ENCODE assay signal across 8 cellular contexts in the genomic region with DNA sequence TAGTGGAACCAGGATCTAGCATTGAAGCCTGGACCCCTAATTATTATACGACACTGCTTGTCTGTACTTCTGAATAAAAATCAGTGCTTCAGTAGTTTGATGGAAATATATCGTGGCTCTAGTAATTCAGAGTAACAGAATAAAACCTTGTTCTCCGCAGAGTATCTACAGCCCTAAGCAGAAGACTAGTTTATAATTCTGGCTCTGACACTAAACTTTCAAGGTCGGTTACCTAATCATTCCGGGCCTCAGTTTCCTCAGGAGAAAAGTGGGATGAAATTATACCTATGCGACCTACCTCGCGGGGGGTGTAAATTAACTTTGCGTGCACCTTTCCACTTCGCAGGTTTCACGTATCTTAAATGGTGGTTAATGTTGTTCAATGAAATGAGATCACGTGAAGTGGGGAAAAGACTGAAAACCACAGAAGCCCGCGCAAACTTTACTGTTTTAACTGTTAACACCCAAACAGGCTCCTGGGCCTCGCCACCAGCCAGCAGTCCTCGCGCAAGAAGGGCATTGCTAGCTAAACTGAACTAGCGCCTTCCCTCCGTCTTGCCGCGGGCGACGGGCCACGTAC. TPM values are rescaled to one million over a fixed set of nuclear protein-coding genes. Genes with fewer than 3 reads are reported as not detected.
DNase-seq lines count a peak whose midpoint lies in the region; ATAC-seq, FAIRE-seq and TF ChIP-seq lines count a peak whose summit lies in the region.

No MANE protein-coding gene starts in this region.

- intact Hi-C loops in OCI-LY7 (cut with micrococcal nuclease; ENCODE audit: unreplicated experiment) (loop anchor here (1.0 to 10.0 kb wide), 3 partner anchors 43 to 824 kb away; a partner anchor contains a TSS), ovary (cut with DNase I) (loop anchor here in 2 of 4 donors (1.0 to 2.0 kb wide), 2 partner anchors 42 to 43 kb away; a partner anchor contains a TSS)

- H3K9me3 ChIP-seq in OCI-LY7 (ENCODE audit: low read length) (peaks cover 12% of the 10 kb centered on the region; the same call in 1 of the 2 replicates), endocrine pancreas (ENCODE audit: control insufficient read depth, low read length) (no peaks in the 10 kb centered on the region), ovary (no peaks in the 10 kb centered on the region)

- no peak for DNase-seq in GM12892 (ENCODE audit: insufficient read length)
- DNase-seq in OCI-LY7 (ENCODE audit: low spot score) = no peak
- no peak for DNase-seq in ovary
- DNase-seq in 8988T = no peak

- TF ChIP-seq CTCF in OCI-LY7 (conservative IDR thresholded peaks at IDR 0.05; ENCODE audit: low read length) (no peak), ovary (IDR thresholded peaks at IDR 0.05) (no peak)

- peak overlapping the region; percentile 75 for H3K4me2 ChIP-seq in OCI-LY7 (ENCODE audit: low read length)

- H3K4me1 ChIP-seq in OCI-LY7 (ENCODE audit: insufficient read depth, low read length, poor library complexity, severe bottlenecking) (peaks cover 26% of the 10 kb centered on the region), endocrine pancreas (ENCODE audit: control insufficient read depth, insufficient read depth, low read length) (peaks cover 31% of the 10 kb centered on the region), ovary (ENCODE audit: insufficient read depth) (peaks cover 2% of the 10 kb centered on the region)

- no peaks in the 10 kb centered on the region for H3K27me3 ChIP-seq in endocrine pancreas (ENCODE audit: control insufficient read depth, insufficient read depth, low read length)
- H3K27me3 ChIP-seq in ovary = no peaks in the 10 kb centered on the region

- no peak for TF ChIP-seq POLR2A in GM12892 (IDR thresholded peaks at IDR 0.05; ENCODE audit: low read depth, low read length)
- TF ChIP-seq POLR2A in ovary (IDR thresholded peaks at IDR 0.05) = no peak

- TF ChIP-seq EP300 in ovary (IDR thresholded peaks at IDR 0.05) = no peak

- H3K9ac ChIP-seq in endocrine pancreas (ENCODE audit: control insufficient read depth, insufficient read depth, low read length) = peak overlapping the region; percentile 21

- POLR2A ChIA-PET in OCI-LY7 (lab: Charles Lee) = interaction anchor here (0.8 to 2.5 kb wide), 9 partner anchors 17 to 75 kb away, joined by 3 to 24 read pairs (median 5); a partner anchor contains a TSS

- H3K4me3 ChIP-seq in OCI-LY7 (ENCODE audit: low read depth, low read length, poor library complexity, severe bottlenecking) (peak overlapping the region; percentile 81), endocrine pancreas (ENCODE audit: control insufficient read depth, insufficient read depth, low read length) (peak overlapping the region; percentile 96), ovary (peak overlapping the region; percentile 92)

- H4K20me1 ChIP-seq in OCI-LY7 (ENCODE audit: insufficient read depth, low read length) = peaks cover 7% of the 10 kb centered on the region; the same call in 1 of the 2 replicates

- H3K79me2 ChIP-seq in OCI-LY7 (ENCODE audit: insufficient read depth, low read depth, low read length) = peaks cover 74% of the 10 kb centered on the region

- peak overlapping the region; percentile 52; the same call in 1 of the 2 replicates for H2AFZ ChIP-seq in OCI-LY7 (ENCODE audit: low read length)

- peak; percentile 14 for FAIRE-seq in GM12892 (lab: Jason Lieb, UNC)

- peaks cover 62% of the 10 kb centered on the region for H3K36me3 ChIP-seq in OCI-LY7 (ENCODE audit: insufficient read depth, low read length)
- no peaks in the 10 kb centered on the region for H3K36me3 ChIP-seq in endocrine pancreas (ENCODE audit: control insufficient read depth, insufficient read depth, low read length)
- no peaks in the 10 kb centered on the region for H3K36me3 ChIP-seq in ovary

- CTCF ChIA-PET in OCI-LY7 (lab: Charles Lee; ENCODE audit: unreplicated experiment) = no interaction called here

- no peak for ATAC-seq in GM21447 (IDR thresholded peaks at IDR 0.05; ENCODE audit: unreplicated experiment)
- ATAC-seq in HG02759 (IDR thresholded peaks at IDR 0.05; ENCODE audit: unreplicated experiment) = no peak
- ATAC-seq in GM21381 (IDR thresholded peaks at IDR 0.05; ENCODE audit: unreplicated experiment) = no peak

- 11 to 16% (median 14%) methylated on average over 23 to 24 of the region's 24 CpGs for WGBS in ovary, 3 donors

- H3K27ac ChIP-seq in OCI-LY7 (ENCODE audit: low read depth, low read length, poor library complexity, severe bottlenecking) (peak overlapping the region; percentile 89), ovary (peak overlapping the region; percentile 85)

- no peaks in the 10 kb centered on the region for H3K9me2 ChIP-seq in OCI-LY7 (ENCODE audit: insufficient read depth, low read length)

- TSS peak; percentile 68 for BruUV-seq in OCI-LY7 (replicated peaks; lab: Mats Ljungman, UMichigan)

RNA-seq across cellular contexts. Expression of a gene that starts 0.6 kb away (rescaled TPM):
- 15.8 TPM for polyA plus RNA-seq in GM12892 (2012; ENCODE audit: missing spikeins)
- 23.5 and 24.2 TPM in 2 replicates for total RNA-seq in OCI-LY7 (2014; rRNA removed; shearing (Covaris generic))
- total RNA-seq in OCI-LY7 (2022) = 33.8 and 39.3 TPM in 2 replicates
- 10 to 100 TPM; 18.2 to 44.5 (median 37.5) TPM for total RNA-seq in ovary
- 10 to 100 TPM; 17.0 to 20.5 TPM for polyA plus RNA-seq in ovary

RNA-seq across cellular contexts. Expression of a gene that starts 0.8 kb away (rescaled TPM):
- polyA plus RNA-seq in GM12892 (2012; ENCODE audit: missing spikeins) = 8.6 TPM
- 20.3 and 22.4 TPM in 2 replicates for total RNA-seq in OCI-LY7 (2014; rRNA removed; shearing (Covaris generic))
- 11.1 and 11.4 TPM in 2 replicates for total RNA-seq in OCI-LY7 (2022)
- total RNA-seq in ovary = 10 to 100 TPM; 17.5 to 44.2 (median 26.5) TPM
- 10 to 100 TPM; 21.7 to 23.7 TPM for polyA plus RNA-seq in ovary

RNA-seq across cellular contexts. Expression of a gene that starts 43.0 kb away (rescaled TPM):
- polyA plus RNA-seq in GM12892 (2012; ENCODE audit: missing spikeins) = 10.8 TPM
- 23.0 and 24.2 TPM in 2 replicates for total RNA-seq in OCI-LY7 (2014; rRNA removed; shearing (Covaris generic))
- total RNA-seq in OCI-LY7 (2022) = 26.4 and 31.4 TPM in 2 replicates
- 10 to 100 TPM; 21.2 to 39.7 (median 26.2) TPM for total RNA-seq in ovary
- polyA plus RNA-seq in ovary = 10 to 100 TPM; 16.8 to 18.1 TPM
